ENCODE assay signal across 9 cellular contexts in genomic region chr4:7960017-7960789, GRCh38. TPM values are rescaled to one million over a fixed set of nuclear protein-coding genes. Genes with fewer than 3 reads are reported as not detected.
DNase-seq lines count a peak whose midpoint lies in the region; TF ChIP-seq lines count a peak whose summit lies in the region.
"Had no signal": no experiment of that assay in that cellular context is flagged by ENCODE, and none has a peak within 500 bp of the region (broad histone marks: within the 10 kb centered on the region; RNA-seq: fewer than 3 reads in every experiment).

No MANE protein-coding gene starts in this region.

- H3K9me3 Mint-ChIP-seq in mesothelial cell of epicardium, result no peaks in the 10 kb centered on the region

- intact Hi-C loops in ascending aorta (cut with DNase I), result loop anchor here (1.0 kb wide), 1 partner anchor 21 kb away; the partner anchor contains the start of gene AFAP1
- intact Hi-C loops in uterus (cut with DNase I; ENCODE audit: low total_unique reads), result no loop called here

- H3K4me3 ChIP-seq in ascending aorta, result no peak overlapping the region
- no peak overlapping the region for H3K4me3 ChIP-seq in uterus

- no peaks in the 10 kb centered on the region for H3K27me3 Mint-ChIP-seq in mesothelial cell of epicardium (ENCODE audit: low read depth)

- H3K4me3 Mint-ChIP-seq in mesothelial cell of epicardium, result no peak overlapping the region

- H3K27ac Mint-ChIP-seq in mesothelial cell of epicardium, result peak overlapping the region; percentile 98

- H3K9me3 ChIP-seq in ascending aorta, result no peaks in the 10 kb centered on the region
- no peaks in the 10 kb centered on the region for H3K9me3 ChIP-seq in uterus

- TF ChIP-seq POLR2A in uterus (IDR thresholded peaks at IDR 0.05), result no peak

- no peaks in the 10 kb centered on the region for H3K36me3 ChIP-seq in ascending aorta
- H3K36me3 ChIP-seq in uterus, result no peaks in the 10 kb centered on the region

- H3K27ac ChIP-seq in ascending aorta (peak overlapping the region; percentile 62 to 81), uterus (peak overlapping the region; percentile 87 to 98)

- TF ChIP-seq CTCF in ascending aorta (IDR thresholded peaks at IDR 0.05) (no peak), mesothelial cell of epicardium (IDR thresholded peaks at IDR 0.05; ENCODE audit: unreplicated experiment) (no peak), uterus (IDR thresholded peaks at IDR 0.05) (no peak)

- H3K4me1 ChIP-seq in ascending aorta (peaks cover 0 to 20% of the 10 kb centered on the region in 2 donors), uterus (peaks cover 14 to 19% of the 10 kb centered on the region in 2 donors)

- H3K27me3 ChIP-seq in ascending aorta, result no peaks in the 10 kb centered on the region
- H3K27me3 ChIP-seq in uterus, result no peaks in the 10 kb centered on the region

- no peaks in the 10 kb centered on the region for H3K36me3 Mint-ChIP-seq in mesothelial cell of epicardium

- peak; percentile 50 for DNase-seq in stimulated activated CD4-positive, alpha-beta T cell treated with anti-CD3 and anti-CD28 coated beads, Interleukin-15, amount 100 ng/mL, for 24 hours
- no peak for DNase-seq in stimulated activated CD4-positive, alpha-beta T cell treated with anti-CD3 and anti-CD28 coated beads, Interleukin-4, amount 100 ng/mL, for 1 hour
- no peak for DNase-seq in ascending aorta (ENCODE audit: low spot score in 2 of 2)
- DNase-seq in mesothelial cell of epicardium (ENCODE audit: low spot score in 2 of 2, unreplicated experiment in 2 of 2), result no peak
- DNase-seq in uterus, result peak; percentile 53 to 70
- DNase-seq in occipital lobe (lab: John Stamatoyannopoulos, UW), result no peak
- no peak for DNase-seq in NCI-H446 treated with DMSO at 0.1 percent for 48 hours (lab: John Stamatoyannopoulos, UW)
- DNase-seq in NCI-H128 (lab: John Stamatoyannopoulos, UW; ENCODE audit: unreplicated experiment), result no peak
- DNase-seq: left ventricle myocardium superior had no signal

- H3K4me1 Mint-ChIP-seq in mesothelial cell of epicardium, result peaks cover 58% of the 10 kb centered on the region

RNA-seq across cellular contexts. Expression of gene AFAP1, which starts 20.5 kb away (rescaled TPM):
- 84.9 TPM for total RNA-seq in ascending aorta
- total RNA-seq in mesothelial cell of epicardium, result 75.4 to 82.4 TPM (median 79.1 TPM) in 3 replicates
- 10 to 100 TPM in 2 of 4 donors, 1 to 10 TPM in 2; 8.2 to 55.0 (median 28.9) TPM for total RNA-seq in uterus
- 62.2 TPM for total RNA-seq in occipital lobe

Comparison
In these comparisons a context has a peak if more than half of its experiments do, and no peak if none do; other contexts are left out.
1. DNase-seq: peak in stimulated activated CD4-positive, alpha-beta T cell treated with anti-CD3 and anti-CD28 coated beads, Interleukin-15, amount 100 ng/mL, for 24 hours (single experiment) and uterus (2 of 2); none in stimulated activated CD4-positive, alpha-beta T cell treated with anti-CD3 and anti-CD28 coated beads, Interleukin-4, amount 100 ng/mL, for 1 hour (single experiment), ascending aorta (0 of 2), mesothelial cell of epicardium (0 of 2), occipital lobe (single experiment), NCI-H446 treated with DMSO at 0.1 percent for 48 hours (single experiment) and NCI-H128 (single experiment).